In genomic region chr3:42072583-42072924, GRCh38 we compare ENCODE assay signal across 10 cellular contexts. TPM values are rescaled to one million over a fixed set of nuclear protein-coding genes. Genes with fewer than 3 reads are reported as not detected.
DNase-seq lines count a peak whose midpoint lies in the region; ATAC-seq and TF ChIP-seq lines count a peak whose summit lies in the region.
"Had no signal": no experiment of that assay in that cellular context is flagged by ENCODE, and none has a peak within 500 bp of the region (broad histone marks: within the 10 kb centered on the region; RNA-seq: fewer than 3 reads in every experiment).

No MANE protein-coding gene starts in this region.

- H3K4me1 ChIP-seq in CD4-positive, CD25-positive, alpha-beta regulatory T cell (ENCODE audit: control insufficient read depth, insufficient read depth, low read length, poor library complexity, severe bottlenecking): no peaks in the 10 kb centered on the region
- H3K4me1 ChIP-seq in PC-3 (ENCODE audit: insufficient read depth, low read length): peaks cover 29% of the 10 kb centered on the region
- peaks cover 77 to 88% (median 85%) of the 10 kb centered on the region in 4 donors for H3K4me1 ChIP-seq in esophagus muscularis mucosa

- H4K20me1 ChIP-seq in PC-3 (ENCODE audit: low read length): 0 out of 2 replicates have a peak, but pooled peaks cover 7% of the 10 kb centered on the region

- TF ChIP-seq EP300 in esophagus muscularis mucosa (IDR thresholded peaks at IDR 0.05): no peak

- H3K27ac ChIP-seq in CD4-positive, CD25-positive, alpha-beta regulatory T cell (ENCODE audit: insufficient read depth, low read length, poor library complexity, severe bottlenecking): no peak overlapping the region
- peak overlapping the region; percentile 74 for H3K27ac ChIP-seq in PC-3 (ENCODE audit: low read length)
- peak overlapping the region; percentile 81 to 88 (median 86) for H3K27ac ChIP-seq in esophagus muscularis mucosa (replicated peaks in 1 of 4)

- no peaks in the 10 kb centered on the region for H3K27me3 ChIP-seq in CD4-positive, CD25-positive, alpha-beta regulatory T cell (ENCODE audit: control insufficient read depth, insufficient read depth, low read length)
- no peaks in the 10 kb centered on the region for H3K27me3 ChIP-seq in PC-3 (ENCODE audit: low read length)
- H3K27me3 ChIP-seq in esophagus muscularis mucosa: no peaks in the 10 kb centered on the region

- CTCF ChIA-PET in PC-3 (lab: Charles Lee): interaction anchor here (0.5 to 1.1 kb wide), 7 partner anchors 11 to 156 kb away, joined by 3 to 6 read pairs (median 5); no protein-coding TSS in a partner anchor

- peaks cover 0 to 1% (median 0%) of the 10 kb centered on the region in 7 donors for H3K9me3 Mint-ChIP-seq in CD4-positive, CD25-positive, alpha-beta regulatory T cell

- H3K4me2 ChIP-seq in PC-3 (ENCODE audit: low read length): peak overlapping the region; percentile 79

- H3K27me3 Mint-ChIP-seq in CD4-positive, CD25-positive, alpha-beta regulatory T cell: no peaks in the 10 kb centered on the region
- H3K27me3 Mint-ChIP-seq: activated naive CD4-positive, alpha-beta T cell treated with anti-CD3 and anti-CD28 coated beads, Interleukin-2, amount 10 ng/mL, durations not matched to agents 7 days and 5 days had no signal

- peaks cover 3% of the 10 kb centered on the region for H3F3A ChIP-seq in PC-3 (ENCODE audit: low read length, unreplicated experiment)

- peaks cover 2% of the 10 kb centered on the region for H3K36me3 Mint-ChIP-seq in CD4-positive, CD25-positive, alpha-beta regulatory T cell

- no peaks in the 10 kb centered on the region for H3K9me3 ChIP-seq in CD4-positive, CD25-positive, alpha-beta regulatory T cell (ENCODE audit: control insufficient read depth in 2 of 2, low read length in 2 of 2)
- H3K9me3 ChIP-seq in PC-3 (ENCODE audit: low read length): no peaks in the 10 kb centered on the region
- no peaks in the 10 kb centered on the region for H3K9me3 ChIP-seq in esophagus muscularis mucosa

- peaks cover 10 to 30% (median 24%) of the 10 kb centered on the region in 4 donors for H3K4me1 Mint-ChIP-seq in CD4-positive, CD25-positive, alpha-beta regulatory T cell

- peaks cover 60% of the 10 kb centered on the region for H3K79me2 ChIP-seq in PC-3 (ENCODE audit: low read length)

- DNase-seq in CD4-positive, CD25-positive, alpha-beta regulatory T cell: no peak
- DNase-seq in PC-3 (no peak), esophagus muscularis mucosa (ENCODE audit: extremely low spot score) (no peak), putamen (ENCODE audit: low spot score) (peak; percentile 75), NCI-H774 (lab: John Stamatoyannopoulos, UW) (no peak), HCEC 1CT (no peak), AG08396 (ENCODE audit: low spot score) (no peak)
- DNase-seq: activated naive CD4-positive, alpha-beta T cell treated with anti-CD3 and anti-CD28 coated beads, Interleukin-2, amount 10 ng/mL, durations not matched to agents 7 days and 5 days; DND-41 had no signal

- H3K9ac ChIP-seq in PC-3 (ENCODE audit: low read length): peak overlapping the region; percentile 21

- ATAC-seq in CD4-positive, CD25-positive, alpha-beta regulatory T cell (ENCODE audit: low read depth in 2 of 2): no peak
- ATAC-seq in PC-3: no peak
- ATAC-seq in HG02623 (IDR thresholded peaks at IDR 0.05; ENCODE audit: unreplicated experiment): no peak

- WGBS in esophagus muscularis mucosa: 6% methylated on average over 5 of the region's 5 CpGs

- H3K36me3 ChIP-seq in CD4-positive, CD25-positive, alpha-beta regulatory T cell (ENCODE audit: control insufficient read depth, insufficient read depth, low read length): no peaks in the 10 kb centered on the region
- H3K36me3 ChIP-seq in PC-3 (ENCODE audit: low read depth, low read length): peaks cover 5% of the 10 kb centered on the region; the same call in 1 of the 2 replicates
- H3K36me3 ChIP-seq in esophagus muscularis mucosa: no peaks in the 10 kb centered on the region

- 0 out of 2 replicates have a peak overlapping the region, but pooled peaks have one; percentile 56 for H2AFZ ChIP-seq in PC-3 (ENCODE audit: low read length)

- TF ChIP-seq POLR2A in esophagus muscularis mucosa (IDR thresholded peaks at IDR 0.05; ENCODE audit: low read depth): no peak

- peak overlapping the region in 2 of 3 donors; percentile 8 to 10 for H3K27ac Mint-ChIP-seq in CD4-positive, CD25-positive, alpha-beta regulatory T cell
- H3K27ac Mint-ChIP-seq: activated naive CD4-positive, alpha-beta T cell treated with anti-CD3 and anti-CD28 coated beads, Interleukin-2, amount 10 ng/mL, durations not matched to agents 7 days and 5 days had no signal

- BruUV-seq in PC-3 (replicated peaks; lab: Mats Ljungman, UMichigan): no TSS peak

- TF ChIP-seq CTCF in PC-3 (conservative IDR thresholded peaks at IDR 0.05; ENCODE audit: low read depth, low read length) (no peak), esophagus muscularis mucosa (IDR thresholded peaks at IDR 0.05) (no peak)

- H3K4me3 ChIP-seq in CD4-positive, CD25-positive, alpha-beta regulatory T cell (ENCODE audit: low read depth, low read length): no peak overlapping the region
- peak overlapping the region; percentile 46 for H3K4me3 ChIP-seq in PC-3 (ENCODE audit: low read length)
- H3K4me3 ChIP-seq in esophagus muscularis mucosa: peak overlapping the region; percentile 33 to 48 (median 40)

- no peak overlapping the region for H3K4me3 Mint-ChIP-seq in CD4-positive, CD25-positive, alpha-beta regulatory T cell
- H3K4me3 Mint-ChIP-seq: activated naive CD4-positive, alpha-beta T cell treated with anti-CD3 and anti-CD28 coated beads, Interleukin-2, amount 10 ng/mL, durations not matched to agents 7 days and 5 days had no signal

- H3K9me2 ChIP-seq in PC-3 (replicated peaks; ENCODE audit: low read length): no peaks in the 10 kb centered on the region

- intact Hi-C loops in PC-3 (cut with micrococcal nuclease): loop anchor here (1.0 kb wide), 4 partner anchors 8 to 110 kb away; partner anchors contain the start of gene ULK4
- intact Hi-C loops in esophagus muscularis mucosa (cut with DNase I): no loop called here

- POLR2A ChIA-PET in PC-3 (lab: Charles Lee; ENCODE audit: unreplicated experiment): no interaction called here

RNA-seq across cellular contexts. Expression of gene TRAK1, which starts 18.6 kb away (rescaled TPM):
- 23.3 TPM for total RNA-seq in CD4-positive, CD25-positive, alpha-beta regulatory T cell
- 1 to 10 TPM; 2.6 to 3.9 (median 3.1) TPM for polyA plus RNA-seq in CD4-positive, CD25-positive, alpha-beta regulatory T cell
- total RNA-seq in PC-3 (2014; rRNA removed): 23.4 and 29.0 TPM in 2 replicates
- total RNA-seq in esophagus muscularis mucosa: 10 to 100 TPM; 45.7 to 74.8 (median 57.7) TPM
